8 cellular contexts compared by ENCODE assay signal in the genomic region with DNA sequence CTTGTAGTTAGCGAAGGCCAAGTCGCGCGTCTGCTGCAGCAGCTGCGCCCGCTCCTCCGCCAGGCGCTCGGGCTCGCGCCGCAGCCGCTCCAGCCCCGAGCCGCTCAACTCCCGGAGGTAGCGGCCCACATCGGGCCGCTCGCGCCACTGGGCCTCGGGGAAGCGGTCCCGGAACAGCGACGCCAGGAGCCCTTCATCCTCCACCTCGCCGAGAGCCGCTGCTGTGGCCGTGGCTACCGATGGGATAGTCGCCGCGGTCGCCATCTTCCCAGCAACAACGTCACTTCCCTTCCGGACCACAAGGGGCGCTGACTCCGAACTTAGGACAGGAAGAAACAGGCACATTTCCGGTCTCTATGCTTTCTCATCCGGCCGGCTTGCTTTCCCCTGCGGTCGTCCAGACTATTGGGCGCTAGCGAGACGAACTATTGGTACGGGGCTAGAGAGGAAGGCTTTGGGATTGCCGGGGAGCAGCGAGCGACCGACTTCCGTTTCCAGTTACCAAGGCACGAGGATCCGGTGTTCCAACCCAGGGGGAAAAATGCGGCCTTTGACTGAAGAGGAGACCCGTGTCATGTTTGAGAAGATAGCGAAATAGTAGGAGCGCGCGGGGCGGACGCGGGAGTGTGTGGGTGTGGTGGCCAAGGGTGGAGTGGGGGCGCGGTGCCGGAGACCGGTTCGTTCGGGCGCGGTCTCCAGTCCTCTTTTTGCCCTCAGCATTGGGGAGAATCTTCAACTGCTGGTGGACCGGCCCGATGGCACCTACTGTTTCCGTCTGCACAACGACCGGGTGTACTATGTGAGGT. TPM values are rescaled to one million over a fixed set of nuclear protein-coding genes. Genes with fewer than 3 reads are reported as not detected.
DNase-seq lines count a peak whose midpoint lies in the region; ATAC-seq, FAIRE-seq and TF ChIP-seq lines count a peak whose summit lies in the region.

TSS of gene COG8 (minus strand) at position 276 of the 806 bp plus-strand sequence. CDS start at position 264, 12 bp downstream.
TSS of gene NIP7 (plus strand) at position 484 of the 806 bp plus-strand sequence. CDS start at position 542, 58 bp downstream.

- H3K4me3 Mint-ChIP-seq in type B pancreatic cell = peak within 1 kb of the TSS; percentile 100

- H3K27ac ChIP-seq in adrenal gland = peak within 1 kb of the TSS; percentile 70 to 94 (median 90)
- peak within 1 kb of the TSS; percentile 28 to 96 (median 92) for H3K27ac ChIP-seq in heart left ventricle

- H3K4me1 Mint-ChIP-seq in type B pancreatic cell (ENCODE audit: unreplicated experiment) = peaks cover 27% of the 10 kb centered on the region

- no peaks in the 10 kb centered on the region for H3K27me3 Mint-ChIP-seq in type B pancreatic cell

- peak; percentile 93 for ATAC-seq in HG02852 (IDR thresholded peaks at IDR 0.05; ENCODE audit: unreplicated experiment)
- ATAC-seq in heart left ventricle = peak; percentile 98 to 100 (median 99)

- TF ChIP-seq CTCF in adrenal gland (IDR thresholded peaks at IDR 0.05) = peak; percentile 76 to 88 (median 84)
- peak; percentile 79 to 93 (median 86) for TF ChIP-seq CTCF in heart left ventricle (IDR thresholded peaks at IDR 0.05)
- TF ChIP-seq CTCF in type B pancreatic cell (conservative IDR thresholded peaks at IDR 0.05) = peak; percentile 93

- 0% methylated on average over 29 to 77 of the region's 77 CpGs for whole genome bisulfite sequencing in adrenal gland, 4 donors
- WGBS in heart left ventricle, 4 donors = 0 to 1% (median 0%) methylated on average over 38 to 77 of the region's 77 CpGs

- TF ChIP-seq POLR2A in GM12892 (IDR thresholded peaks at IDR 0.05; ENCODE audit: low read depth, low read length) (peak; percentile 93), adrenal gland (IDR thresholded peaks at IDR 0.05) (peak in 1 of 2 donors; percentile 88), heart left ventricle (IDR thresholded peaks at IDR 0.05) (peak in 1 of 2 donors; percentile 52)

- H3K27ac Mint-ChIP-seq in type B pancreatic cell = peak within 1 kb of the TSS; percentile 98

- peak within 1 kb of the TSS; percentile 43 to 78 (median 62) for H3K4me3 ChIP-seq in adrenal gland
- H3K4me3 ChIP-seq in heart left ventricle = peak within 1 kb of the TSS; percentile 69 to 100 (median 88)

- H3K27me3 ChIP-seq in adrenal gland (no peaks in the 10 kb centered on the region), heart left ventricle (no peaks in the 10 kb centered on the region)

- H3K36me3 ChIP-seq in adrenal gland (replicated peaks in 1 of 2) (peaks cover 0 to 45% of the 10 kb centered on the region in 2 donors), heart left ventricle (peaks cover 0 to 66% (median 53%) of the 10 kb centered on the region in 9 donors)

- FAIRE-seq in GM12892 (lab: Jason Lieb, UNC) = peak; percentile 89

- intact Hi-C loops in adrenal gland (cut with DNase I) (no loop called here), heart left ventricle (cut with DNase I) (loop anchor here in 2 of 10 donors (1.0 to 2.0 kb wide), 2 partner anchors 9 to 29 kb away; partner anchors contain the start of genes PDF (in 1 of the 2) and VPS4A (in 1 of the 2))

- H3K4me1 ChIP-seq in adrenal gland (replicated peaks in 1 of 2) (peaks cover 12 to 30% of the 10 kb centered on the region in 2 donors), heart left ventricle (peaks cover 7 to 33% (median 24%) of the 10 kb centered on the region in 12 donors)

- no peaks in the 10 kb centered on the region for H3K9me3 Mint-ChIP-seq in type B pancreatic cell

- DNase-seq in GM12892 (ENCODE audit: insufficient read length) (peak; percentile 87), NCI-H146 (lab: John Stamatoyannopoulos, UW) (peak; percentile 96), T-helper 1 cell (peak; percentile 78 to 94 (median 86)), adrenal gland (peak; percentile 94 to 99 (median 98)), heart left ventricle (peak; percentile 94 to 96 (median 96)), pons (ENCODE audit: low spot score) (peak; percentile 98), type B pancreatic cell (ENCODE audit: extremely low spot score, unreplicated experiment) (peak; percentile 94)

- H3K9me3 ChIP-seq in adrenal gland (replicated peaks in 1 of 3) (no peaks in the 10 kb centered on the region), heart left ventricle (no peaks in the 10 kb centered on the region)

- H3K36me3 Mint-ChIP-seq in type B pancreatic cell = peaks cover 19% of the 10 kb centered on the region

RNA-seq across cellular contexts. Expression of gene COG8, which starts in this region (rescaled TPM):
- 9.9 TPM for polyA plus RNA-seq in GM12892 (2012; ENCODE audit: missing spikeins)
- 10 to 100 TPM; 41.2 to 85.3 (median 55.7) TPM for total RNA-seq in adrenal gland
- 10 to 100 TPM; 26.1 to 30.1 (median 28.0) TPM for polyA plus RNA-seq in adrenal gland
- 10 to 100 TPM; 19.7 to 43.0 (median 26.5) TPM for total RNA-seq in heart left ventricle
- polyA plus RNA-seq in heart left ventricle = 10 to 100 TPM; 13.3 to 19.9 TPM
- 42.5 and 57.3 TPM in 2 replicates for total RNA-seq in type B pancreatic cell (ENCODE audit: low replicate concordance)

RNA-seq across cellular contexts. Expression of gene NIP7, which starts in this region (rescaled TPM):
- polyA plus RNA-seq in GM12892 (2012; ENCODE audit: missing spikeins) = 32.7 TPM
- total RNA-seq in adrenal gland = 10 to 100 TPM; 10.5 to 38.0 (median 21.6) TPM
- polyA plus RNA-seq in adrenal gland = 10 to 100 TPM; 12.4 to 28.3 (median 13.6) TPM
- total RNA-seq in heart left ventricle = 10 to 100 TPM in 5 of 9 donors, 1 to 10 TPM in 4; 5.4 to 13.9 (median 10.3) TPM
- polyA plus RNA-seq in heart left ventricle = 10 to 100 TPM in 1 of 2 donors, 1 to 10 TPM in 1; 4.7 to 11.1 TPM
- total RNA-seq in type B pancreatic cell (ENCODE audit: low replicate concordance) = 30.2 and 33.2 TPM in 2 replicates

Comparison
In these comparisons a context has a peak if more than half of its experiments do, and no peak if none do; other contexts are left out.
1. Peak in every context shown above with its lines: DNase-seq, ATAC-seq, H3K4me3 ChIP-seq and H3K27ac ChIP-seq.